ENCODE assay signal across 8 cellular contexts in genomic region chr15:45402955-45403892, GRCh38.
DNase-seq lines count a peak whose midpoint lies in the region; ATAC-seq and TF ChIP-seq lines count a peak whose summit lies in the region.

No MANE protein-coding gene starts in this region.

- H3K4me3 ChIP-seq in parathyroid adenoma (ENCODE audit: low read depth, low read length) = peak overlapping the region; percentile 69

- peak; percentile 30 for DNase-seq in NCI-H146 (lab: John Stamatoyannopoulos, UW)
- no peak for DNase-seq in NCI-H146 treated with DMSO at 0.1 percent for 48 hours (lab: John Stamatoyannopoulos, UW; ENCODE audit: unreplicated experiment)
- peak; percentile 21 for DNase-seq in NCI-H226
- peak; percentile 73 for DNase-seq in activated effector memory CD4-positive, alpha-beta T cell treated with anti-CD3 and anti-CD28 coated beads, Interleukin-2, amount 50 U/mL, for 16 hours
- peak; percentile 45 for DNase-seq in glomerular visceral epithelial cell (ENCODE audit: extremely low spot score)
- no peak for DNase-seq in amniotic stem cell (lab: John Stamatoyannopoulos, UW)

- H3K27me3 ChIP-seq in parathyroid adenoma (ENCODE audit: control insufficient read depth, insufficient read depth, low read length) = no peaks in the 10 kb centered on the region

- H3K4me2 ChIP-seq in parathyroid adenoma (ENCODE audit: low read length) = peak overlapping the region; percentile 91

- no peak for TF ChIP-seq CTCF in parathyroid adenoma (IDR thresholded peaks at IDR 0.05)

- peak overlapping the region; percentile 85 for H3K27ac ChIP-seq in parathyroid adenoma

- peak; percentile 25 for ATAC-seq in HG02763 (IDR thresholded peaks at IDR 0.05; ENCODE audit: unreplicated experiment)

- H3K9me3 ChIP-seq in parathyroid adenoma (ENCODE audit: control insufficient read depth, low read length) = no peaks in the 10 kb centered on the region

- no peak overlapping the region for H3K9ac ChIP-seq in parathyroid adenoma

- H2AFZ ChIP-seq in parathyroid adenoma = peak overlapping the region; percentile 95

- no peaks in the 10 kb centered on the region for H3K4me1 ChIP-seq in parathyroid adenoma

- no peaks in the 10 kb centered on the region for H3K36me3 ChIP-seq in parathyroid adenoma (ENCODE audit: control insufficient read depth, insufficient read depth, low read length)

- H3K79me2 ChIP-seq in parathyroid adenoma = no peaks in the 10 kb centered on the region

Comparison
In these comparisons a context has a peak if more than half of its experiments do, and no peak if none do; other contexts are left out.
1. DNase-seq: peak in NCI-H146 (single experiment), NCI-H226 (single experiment), activated effector memory CD4-positive, alpha-beta T cell treated with anti-CD3 and anti-CD28 coated beads, Interleukin-2, amount 50 U/mL, for 16 hours (single experiment) and glomerular visceral epithelial cell (single experiment); none in NCI-H146 treated with DMSO at 0.1 percent for 48 hours (single experiment) and amniotic stem cell (single experiment).